16 cellular contexts compared by ENCODE assay signal in the genomic region with DNA sequence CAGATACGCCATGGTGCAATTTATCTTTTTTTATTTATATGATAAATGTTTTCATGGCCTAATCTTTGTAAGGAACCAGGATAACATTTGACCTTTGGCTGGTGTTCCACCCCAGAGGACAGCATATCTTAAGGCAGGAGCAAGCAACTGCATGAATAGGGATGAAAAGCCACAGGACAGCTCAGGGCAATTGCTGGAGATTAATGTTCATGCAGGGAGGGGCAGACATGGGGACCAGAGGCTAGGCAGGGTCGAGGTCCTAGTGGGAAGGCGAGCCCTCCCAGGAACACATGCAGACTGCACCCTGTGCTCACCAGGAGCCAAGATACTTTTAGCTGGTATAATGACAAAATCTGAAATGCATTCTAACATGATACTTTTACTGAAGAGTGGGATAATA.
"Had no signal": no experiment of that assay in that cellular context is flagged by ENCODE, and none has a peak within 500 bp of the region (broad histone marks: within the 10 kb centered on the region; RNA-seq: fewer than 3 reads in every experiment).

No MANE protein-coding gene starts in this region.

- H3K27me3 ChIP-seq: brain microvascular endothelial cell, colonic mucosa, esophagus muscularis mucosa, thyroid gland had no signal

- H3K9me3 ChIP-seq: colonic mucosa, esophagus muscularis mucosa, thyroid gland had no signal

- H3K36me3 ChIP-seq: brain microvascular endothelial cell, colonic mucosa, esophagus muscularis mucosa, thyroid gland had no signal

- DNase-seq: activated CD4-positive, CD25-positive, alpha-beta regulatory T cell treated with anti-CD3 and anti-CD28 coated beads, Interleukin-2, amount 50 U/mL, for 72 hours; activated effector memory CD4-positive, alpha-beta T cell treated with anti-CD3 and anti-CD28 coated beads, Interleukin-2, amount 50 U/mL, for 16 hours; activated naive CD4-positive, alpha-beta T cell treated with anti-CD3 and anti-CD28 coated beads, Interleukin-2, amount 50 U/mL, for 16 hours; activated T-cell treated with anti-CD3 and anti-CD28 coated beads, Interleukin-2, amount 50 U/mL, for 72 hours; aorta; brain microvascular endothelial cell; central memory CD4-positive, alpha-beta T cell; colonic mucosa; mesenchymal stem cell; natural killer cell; stimulated activated CD4-positive, alpha-beta T cell treated with anti-CD3 and anti-CD28 coated beads, Interleukin-2, amount 100 ng/mL, for 24 hours; stimulated activated naive CD4-positive, alpha-beta T cell treated with Interleukin-2 at 50 U/mL for 16 hours; T1000; thyroid gland had no signal

- H3K4me1 ChIP-seq: colonic mucosa, esophagus muscularis mucosa, thyroid gland had no signal

- ATAC-seq: activated T-cell treated with anti-CD3 and anti-CD28 coated beads, Interleukin-2, amount 50 U/mL, for 72 hours; natural killer cell had no signal

- H3K4me1 Mint-ChIP-seq: natural killer cell had no signal

- H3K36me3 Mint-ChIP-seq: natural killer cell had no signal

- H3K9me3 Mint-ChIP-seq: activated T-cell treated with anti-CD3 and anti-CD28 coated beads, Interleukin-2, amount 50 U/mL, for 72 hours; natural killer cell had no signal

- H3K4me3 Mint-ChIP-seq: activated T-cell treated with anti-CD3 and anti-CD28 coated beads, Interleukin-2, amount 50 U/mL, for 72 hours; natural killer cell had no signal

- H3K27ac ChIP-seq: brain microvascular endothelial cell, colonic mucosa, esophagus muscularis mucosa, thyroid gland had no signal

- H3K27ac Mint-ChIP-seq: activated T-cell treated with anti-CD3 and anti-CD28 coated beads, Interleukin-2, amount 50 U/mL, for 72 hours; natural killer cell; progenitor cell of endocrine pancreas had no signal

- H3K4me3 ChIP-seq: colonic mucosa, esophagus muscularis mucosa, thyroid gland had no signal
